In genomic region chr12:57610553-57611115, GRCh38 we compare ENCODE assay signal across 8 cellular contexts. TPM values are rescaled to one million over a fixed set of nuclear protein-coding genes. Genes with fewer than 3 reads are reported as not detected.
DNase-seq lines count a peak whose midpoint lies in the region; ATAC-seq and FAIRE-seq lines count a peak whose summit lies in the region.

No MANE protein-coding gene starts in this region.

- H3K27ac ChIP-seq in SJSA1 (peak overlapping the region; percentile 61), trophoblast cell (ENCODE audit: low read depth, low read length) (no peak overlapping the region)

- no peak overlapping the region for H2BK120ac ChIP-seq in trophoblast cell (ENCODE audit: insufficient read depth, low read length, poor library complexity)

- H3K23ac ChIP-seq in trophoblast cell (ENCODE audit: low read length): no peak overlapping the region

- peaks cover 21% of the 10 kb centered on the region for H3K4me1 ChIP-seq in SJSA1 (replicated peaks)
- peaks cover 3 to 4% of the 10 kb centered on the region in 2 experiments for H3K4me1 ChIP-seq in trophoblast cell (ENCODE audit: control insufficient read depth in 1 of 2, insufficient read depth in 2 of 2, low read length in 2 of 2)

- no peak for FAIRE-seq in frontal cortex (lab: Jason Lieb, UNC)
- no peak for FAIRE-seq in RCC 7860 (lab: Jason Lieb, UNC)

- 0 out of 2 replicates have a peak, but pooled peaks cover 2% of the 10 kb centered on the region for H3K27me3 ChIP-seq in SJSA1 (replicated peaks)
- H3K27me3 ChIP-seq in trophoblast cell (ENCODE audit: insufficient read depth, low read length): peaks cover 15% of the 10 kb centered on the region

- H3K4ac ChIP-seq in trophoblast cell (ENCODE audit: low read depth, low read length): no peak overlapping the region

- no peak overlapping the region for H3K9ac ChIP-seq in trophoblast cell (ENCODE audit: low read length)

- DNase-seq in COR-L47 (lab: John Stamatoyannopoulos, UW): peak; percentile 7
- DNase-seq in SJSA1 (ENCODE audit: low read depth in 1 of 2, low spot score in 2 of 2): peak in 1 of 2 experiments; percentile 78
- peak; percentile 50 to 55 for DNase-seq in frontal cortex (ENCODE audit: low spot score in 2 of 2)
- no peak for DNase-seq in trophoblast cell
- DNase-seq in RCC 7860 (ENCODE audit: low spot score): no peak

- H3K4me3 ChIP-seq in SJSA1 (peak overlapping the region; percentile 69), trophoblast cell (ENCODE audit: low read depth, low read length) (peak overlapping the region; percentile 65)

- peak overlapping the region; percentile 19 for H3K14ac ChIP-seq in trophoblast cell (ENCODE audit: low read length)

- peaks cover 6% of the 10 kb centered on the region for H3K79me1 ChIP-seq in trophoblast cell (ENCODE audit: low read length)

- no peak overlapping the region for H2BK5ac ChIP-seq in trophoblast cell (ENCODE audit: low read depth, low read length, poor library complexity)

- H2AK5ac ChIP-seq in trophoblast cell (ENCODE audit: low read length): peak overlapping the region; percentile 39

- H3K79me2 ChIP-seq in trophoblast cell (ENCODE audit: control insufficient read depth, insufficient read depth, low read length, poor library complexity): no peaks in the 10 kb centered on the region

- H3K4me2 ChIP-seq in trophoblast cell (ENCODE audit: low read length): peak overlapping the region; percentile 91

- peaks cover 67% of the 10 kb centered on the region for H3K36me3 ChIP-seq in SJSA1
- H3K36me3 ChIP-seq in trophoblast cell (ENCODE audit: control insufficient read depth in 1 of 2, insufficient read depth in 2 of 2, low read length in 2 of 2): peaks cover 2 to 7% of the 10 kb centered on the region in 2 experiments

- peak overlapping the region; percentile 70 for H2AFZ ChIP-seq in trophoblast cell (ENCODE audit: insufficient read depth, low read length, poor library complexity)

- H4K91ac ChIP-seq in trophoblast cell (ENCODE audit: low read depth, low read length): no peak overlapping the region

- WGBS in trophoblast cell (ENCODE audit: extremely low coverage, insufficient coverage, insufficient read length): no CpG with 5 or more reads among the region's 30 CpGs

- H3K18ac ChIP-seq in trophoblast cell (ENCODE audit: low read length): peak overlapping the region; percentile 43

- ATAC-seq in GM19328 (IDR thresholded peaks at IDR 0.05; ENCODE audit: unreplicated experiment) (no peak), HG03097 (IDR thresholded peaks at IDR 0.05; ENCODE audit: low FRiP score, unreplicated experiment) (no peak), HG02763 (IDR thresholded peaks at IDR 0.05; ENCODE audit: unreplicated experiment) (no peak)

- H2BK12ac ChIP-seq in trophoblast cell (ENCODE audit: low read length): no peak overlapping the region

- H4K12ac ChIP-seq in trophoblast cell (ENCODE audit: low read depth, low read length): peak overlapping the region; percentile 16

- peak overlapping the region; percentile 59 for H4K8ac ChIP-seq in trophoblast cell (ENCODE audit: low read depth, low read length)

- H3K9me3 ChIP-seq in SJSA1 (replicated peaks) (no peaks in the 10 kb centered on the region), trophoblast cell (ENCODE audit: insufficient read depth, low read depth, low read length) (peaks cover 3% of the 10 kb centered on the region)

RNA-seq across cellular contexts. Expression of gene ARHGEF25, which starts 0.6 kb away (rescaled TPM):
- 107 and 145 TPM in 2 replicates for total RNA-seq in SJSA1 (2014; rRNA removed; shearing (Covaris generic))
- total RNA-seq in frontal cortex: 38.3 TPM
- polyA plus RNA-seq in trophoblast cell (2013): 2.3 and 2.6 TPM in 2 replicates

RNA-seq across cellular contexts. Expression of gene DTX3, which starts 6.0 kb away (rescaled TPM):
- total RNA-seq in SJSA1 (2014; rRNA removed; shearing (Covaris generic)): 187 and 286 TPM in 2 replicates
- total RNA-seq in frontal cortex: 51.4 TPM
- polyA plus RNA-seq in trophoblast cell (2013): 13.0 and 13.2 TPM in 2 replicates

RNA-seq across cellular contexts. Expression of gene PIP4K2C, which starts 19.6 kb away (rescaled TPM):
- total RNA-seq in SJSA1 (2014; rRNA removed; shearing (Covaris generic)): 544 and 654 TPM in 2 replicates
- total RNA-seq in frontal cortex: 11.0 TPM
- 31.5 and 32.2 TPM in 2 replicates for polyA plus RNA-seq in trophoblast cell (2013)

RNA-seq across cellular contexts. Expression of gene B4GALNT1, which starts 22.4 kb away (rescaled TPM):
- 841 and 950 TPM in 2 replicates for total RNA-seq in SJSA1 (2014; rRNA removed; shearing (Covaris generic))
- 37.5 TPM for total RNA-seq in frontal cortex
- 0.21 and 0.33 TPM in 2 replicates for polyA plus RNA-seq in trophoblast cell (2013)

Comparison
In these comparisons a context has a peak if more than half of its experiments do, and no peak if none do; other contexts are left out.
1. DNase-seq: peak in COR-L47 (single experiment) and frontal cortex (2 of 2); none in trophoblast cell (0 of 2) and RCC 7860 (single experiment).
2. RNA of gene PIP4K2C, which starts 19.6 kb away (total RNA-seq): 544 to 654 TPM in SJSA1; 11.0 TPM in frontal cortex (single experiment); every median in the first group is over 10 times any median in the second.